Comparison of ENCODE assay signal across 9 cellular contexts in genomic region chr21:25396135-25396711, GRCh38.
DNase-seq lines count a peak whose midpoint lies in the region; ATAC-seq lines count a peak whose summit lies in the region.
"Had no signal": no experiment of that assay in that cellular context is flagged by ENCODE, and none has a peak within 500 bp of the region (broad histone marks: within the 10 kb centered on the region; RNA-seq: fewer than 3 reads in every experiment).

No MANE protein-coding gene starts in this region.

- H3K36me3 Mint-ChIP-seq in activated CD4-positive, alpha-beta T cell treated with anti-CD3 and anti-CD28 coated beads, Interleukin-2, amount 10 ng/mL, durations not matched to agents 24 days and 14 days (ENCODE audit: low read depth), result no peaks in the 10 kb centered on the region
- H3K36me3 Mint-ChIP-seq: T-cell had no signal

- no peak overlapping the region for H2BK5ac ChIP-seq in trophoblast cell (ENCODE audit: low read depth, low read length, poor library complexity)

- H4K91ac ChIP-seq in trophoblast cell (ENCODE audit: low read depth, low read length), result no peak overlapping the region

- no peaks in the 10 kb centered on the region for H3K79me2 ChIP-seq in trophoblast cell (ENCODE audit: control insufficient read depth, insufficient read depth, low read length, poor library complexity)

- no peak overlapping the region for H2AK5ac ChIP-seq in trophoblast cell (ENCODE audit: low read length)

- DNase-seq in activated CD4-positive, alpha-beta T cell treated with anti-CD3 and anti-CD28 coated beads, Interleukin-2, amount 10 ng/mL, durations not matched to agents 24 days and 14 days, result peak; percentile 84
- DNase-seq in stimulated activated CD4-positive, alpha-beta T cell treated with anti-CD3 and anti-CD28 coated beads, Interleukin-4, amount 100 ng/mL, for 24 hours, result peak; percentile 88
- no peak for DNase-seq in GOT3 (lab: John Stamatoyannopoulos, UW)
- no peak for DNase-seq in A172 (ENCODE audit: low spot score)
- DNase-seq in trophoblast cell, result no peak
- no peak for DNase-seq in amniotic stem cell (lab: John Stamatoyannopoulos, UW)
- DNase-seq: T-cell had no signal

- H3K79me1 ChIP-seq in trophoblast cell (ENCODE audit: low read length), result no peaks in the 10 kb centered on the region

- H3K23ac ChIP-seq in trophoblast cell (ENCODE audit: low read length), result no peak overlapping the region

- no peak overlapping the region for H4K12ac ChIP-seq in trophoblast cell (ENCODE audit: low read depth, low read length)

- H3K27me3 ChIP-seq in trophoblast cell (ENCODE audit: insufficient read depth, low read length), result no peaks in the 10 kb centered on the region

- H3K27ac Mint-ChIP-seq in activated CD4-positive, alpha-beta T cell treated with anti-CD3 and anti-CD28 coated beads, Interleukin-2, amount 10 ng/mL, durations not matched to agents 24 days and 14 days, result peak overlapping the region; percentile 86
- H3K27ac Mint-ChIP-seq: T-cell had no signal

- no peaks in the 10 kb centered on the region for H3K36me3 ChIP-seq in trophoblast cell (ENCODE audit: control insufficient read depth in 1 of 2, insufficient read depth in 2 of 2, low read length in 2 of 2)

- H3K4ac ChIP-seq in trophoblast cell (ENCODE audit: low read depth, low read length), result no peak overlapping the region

- no peaks in the 10 kb centered on the region for H3K4me1 ChIP-seq in trophoblast cell (ENCODE audit: control insufficient read depth in 1 of 2, insufficient read depth in 2 of 2, low read length in 2 of 2)

- no peak overlapping the region for H4K8ac ChIP-seq in trophoblast cell (ENCODE audit: low read depth, low read length)

- no peak overlapping the region for H3K14ac ChIP-seq in trophoblast cell (ENCODE audit: low read length)

- intact Hi-C loops in activated CD4-positive, alpha-beta T cell treated with anti-CD3 and anti-CD28 coated beads, Interleukin-2, amount 10 ng/mL, durations not matched to agents 24 days and 14 days (cut with micrococcal nuclease), result loop anchor here (1.0 kb wide), 11 partner anchors 25 to 182 kb away; no protein-coding TSS in a partner anchor

- H3K27me3 Mint-ChIP-seq in activated CD4-positive, alpha-beta T cell treated with anti-CD3 and anti-CD28 coated beads, Interleukin-2, amount 10 ng/mL, durations not matched to agents 24 days and 14 days, result peaks cover 2% of the 10 kb centered on the region

- peaks cover 23% of the 10 kb centered on the region for H3K4me1 Mint-ChIP-seq in activated CD4-positive, alpha-beta T cell treated with anti-CD3 and anti-CD28 coated beads, Interleukin-2, amount 10 ng/mL, durations not matched to agents 24 days and 14 days

- ATAC-seq in GM18909 (IDR thresholded peaks at IDR 0.05; ENCODE audit: poor library complexity, unreplicated experiment), result peak; percentile 94
- peak; percentile 85 for ATAC-seq in HG02852 (IDR thresholded peaks at IDR 0.05; ENCODE audit: unreplicated experiment)

- no peak overlapping the region for H2BK12ac ChIP-seq in trophoblast cell (ENCODE audit: low read length)

- H3K9me3 ChIP-seq in trophoblast cell (ENCODE audit: insufficient read depth, low read depth, low read length), result no peaks in the 10 kb centered on the region

- H3K18ac ChIP-seq in trophoblast cell (ENCODE audit: low read length), result no peak overlapping the region

- no peak overlapping the region for H3K4me3 ChIP-seq in trophoblast cell (ENCODE audit: low read depth, low read length)

- H3K27ac ChIP-seq in trophoblast cell (ENCODE audit: low read depth, low read length), result no peak overlapping the region

- H2BK120ac ChIP-seq in trophoblast cell (ENCODE audit: insufficient read depth, low read length, poor library complexity), result no peak overlapping the region

- H3K4me3 Mint-ChIP-seq in activated CD4-positive, alpha-beta T cell treated with anti-CD3 and anti-CD28 coated beads, Interleukin-2, amount 10 ng/mL, durations not matched to agents 24 days and 14 days, result peak overlapping the region; percentile 49
- H3K4me3 Mint-ChIP-seq: T-cell had no signal

- H2AFZ ChIP-seq in trophoblast cell (ENCODE audit: insufficient read depth, low read length, poor library complexity), result no peak overlapping the region

- no peak overlapping the region for H3K4me2 ChIP-seq in trophoblast cell (ENCODE audit: low read length)

- H3K9me3 Mint-ChIP-seq in activated CD4-positive, alpha-beta T cell treated with anti-CD3 and anti-CD28 coated beads, Interleukin-2, amount 10 ng/mL, durations not matched to agents 24 days and 14 days, result no peaks in the 10 kb centered on the region
- H3K9me3 Mint-ChIP-seq: T-cell had no signal

- no CpG with 5 or more reads among the region's 8 CpGs for WGBS in trophoblast cell (ENCODE audit: extremely low coverage, insufficient coverage, insufficient read length)

- H3K9ac ChIP-seq in trophoblast cell (ENCODE audit: low read length), result no peak overlapping the region

Comparison
In these comparisons a context has a peak if more than half of its experiments do, and no peak if none do; other contexts are left out.
1. DNase-seq: peak in activated CD4-positive, alpha-beta T cell treated with anti-CD3 and anti-CD28 coated beads, Interleukin-2, amount 10 ng/mL, durations not matched to agents 24 days and 14 days (single experiment) and stimulated activated CD4-positive, alpha-beta T cell treated with anti-CD3 and anti-CD28 coated beads, Interleukin-4, amount 100 ng/mL, for 24 hours (single experiment); none in GOT3 (single experiment), A172 (single experiment), trophoblast cell (0 of 2) and amniotic stem cell (single experiment).